In genomic region chr11:114260077-114260476, GRCh38 we compare ENCODE assay signal across 14 cellular contexts. TPM values are rescaled to one million over a fixed set of nuclear protein-coding genes. Genes with fewer than 3 reads are reported as not detected.
DNase-seq lines count a peak whose midpoint lies in the region; ATAC-seq, FAIRE-seq and TF ChIP-seq lines count a peak whose summit lies in the region.
"Had no signal": no experiment of that assay in that cellular context is flagged by ENCODE, and none has a peak within 500 bp of the region (broad histone marks: within the 10 kb centered on the region; RNA-seq: fewer than 3 reads in every experiment).

No MANE protein-coding gene starts in this region.

- H3K36me3 ChIP-seq in right lobe of liver (no peaks in the 10 kb centered on the region), HepG2 (replicated peaks in 1 of 2; ENCODE audit: control insufficient read depth in 1 of 2, insufficient read depth in 2 of 2, low read length in 2 of 2) (no peaks in the 10 kb centered on the region), psoas muscle (ENCODE audit: insufficient read depth in 1 of 2, low read depth in 1 of 2) (no peaks in the 10 kb centered on the region), uterus (no peaks in the 10 kb centered on the region), kidney (ENCODE audit: control insufficient read depth in 1 of 2, insufficient read depth in 2 of 2, low read length in 2 of 2) (no peaks in the 10 kb centered on the region)
- H3K36me3 ChIP-seq: WERI-Rb-1 had no signal

- H3K4me3 ChIP-seq in right lobe of liver (no peak overlapping the region), HepG2 (replicated peaks in 1 of 3; ENCODE audit: insufficient read depth in 1 of 3, low read depth in 2 of 3, low read length in 3 of 3) (no peak overlapping the region), coronary artery (peak overlapping the region; percentile 19), psoas muscle (no peak overlapping the region), uterus (no peak overlapping the region), kidney (ENCODE audit: low read length in 2 of 2) (no peak overlapping the region)

- TF ChIP-seq EP300 in HepG2 (IDR thresholded peaks at IDR 0.05; ENCODE audit: low read depth in 2 of 2, low read length in 2 of 2): no peak
- no peak for TF ChIP-seq EP300 in HepG2 (CRISPR knock-in tag; IDR thresholded peaks at IDR 0.05; ENCODE audit: borderline replicate concordance)

- ATAC-seq in right lobe of liver (no peak), HepG2 (no peak), psoas muscle (no peak), GM19023 (IDR thresholded peaks at IDR 0.05; ENCODE audit: unreplicated experiment) (no peak)
- ATAC-seq: activated naive CD8-positive, alpha-beta T cell treated with anti-CD3 and anti-CD28 coated beads, Interleukin-2, amount 50 U/mL, for 24 hours; stimulated activated naive CD8-positive, alpha-beta T cell treated with anti-CD3 and anti-CD28 coated beads, Interleukin-15, Interleukin-2, amounts not matched to agents 100 U/mL and 50 U/mL, for 24 hours had no signal

- H3K9ac ChIP-seq in HepG2 (ENCODE audit: insufficient read depth, low read depth, low read length) (no peak overlapping the region), kidney (ENCODE audit: low read length in 2 of 2) (no peak overlapping the region)

- TF ChIP-seq POLR2A in right lobe of liver (IDR thresholded peaks at IDR 0.05): no peak
- TF ChIP-seq POLR2A in HepG2 (IDR thresholded peaks at IDR 0.05; ENCODE audit: insufficient read depth in 1 of 2, low read depth in 2 of 2, low read length in 2 of 2): no peak
- TF ChIP-seq POLR2A in uterus (IDR thresholded peaks at IDR 0.05): no peak

- no peaks in the 10 kb centered on the region for H4K20me1 ChIP-seq in HepG2 (ENCODE audit: insufficient read depth, low read length)

- POLR2A ChIA-PET in HepG2 (lab: Yijun Ruan, JAX): no interaction called here

- no peak overlapping the region for H3K4me2 ChIP-seq in HepG2 (ENCODE audit: low read depth, low read length)

- TF ChIP-seq RAD21 in HepG2 (CRISPR knock-in tag; IDR thresholded peaks at IDR 0.05): no peak

- H3K4me1 ChIP-seq in right lobe of liver (peaks cover 0 to 72% (median 36%) of the 10 kb centered on the region in 4 donors), HepG2 (ENCODE audit: insufficient read depth, low read length) (peaks cover 16% of the 10 kb centered on the region), psoas muscle (peaks cover 56% of the 10 kb centered on the region), uterus (peaks cover 0 to 5% of the 10 kb centered on the region in 2 donors), kidney (ENCODE audit: control insufficient read depth in 1 of 2, insufficient read depth in 1 of 2, low read depth in 1 of 2, low read length in 2 of 2) (peaks cover 5 to 15% of the 10 kb centered on the region in 2 donors)

- H3K27me3 ChIP-seq in right lobe of liver (no peaks in the 10 kb centered on the region), HepG2 (ENCODE audit: control insufficient read depth in 1 of 2, insufficient read depth in 2 of 2, low read length in 2 of 2) (peaks cover 4 to 27% of the 10 kb centered on the region in 2 experiments; a peak in 3 of 5 replicates), psoas muscle (ENCODE audit: insufficient read depth in 3 of 3, low read length in 2 of 3) (no peaks in the 10 kb centered on the region), uterus (no peaks in the 10 kb centered on the region)

- FAIRE-seq in HepG2 (lab: Jason Lieb, UNC) (no peak), kidney (lab: Jason Lieb, UNC) (no peak)

- CTCF ChIA-PET in HepG2 (lab: Yijun Ruan, JAX; ENCODE audit: low intra/inter-chr PET ratio, low total read pairs): interaction anchor here (1.9 to 4.1 kb wide), 3 partner anchors 224 to 364 kb away, joined by 9 to 46 read pairs (median 34); no protein-coding TSS in a partner anchor

- no peak for DNase-seq in right lobe of liver
- no peak for DNase-seq in HepG2 (ENCODE audit: low spot score)
- no peak for DNase-seq in coronary artery (ENCODE audit: low spot score)
- DNase-seq in psoas muscle: peak in 1 of 2 donors; percentile 56
- no peak for DNase-seq in uterus
- DNase-seq in HT-29 (ENCODE audit: low spot score): no peak
- no peak for DNase-seq in kidney
- DNase-seq: activated naive CD8-positive, alpha-beta T cell treated with anti-CD3 and anti-CD28 coated beads, Interleukin-2, amount 50 U/mL, for 24 hours; Caco-2; HFFc6; NCI-H1694 treated with DMSO at 0.1 percent for 48 hours; stimulated activated naive CD8-positive, alpha-beta T cell treated with anti-CD3 and anti-CD28 coated beads, Interleukin-15, Interleukin-2, amounts not matched to agents 100 U/mL and 50 U/mL, for 24 hours; WERI-Rb-1 had no signal

- intact Hi-C loops in right lobe of liver (cut with DNase I) (loop anchor here (2.0 to 10.0 kb wide), 4 partner anchors 235 to 363 kb away; no protein-coding TSS in a partner anchor), HepG2 (cut with micrococcal nuclease; ENCODE audit: unreplicated experiment) (loop anchor here (10.0 kb wide), 1 partner anchor 75 kb away; no protein-coding TSS in a partner anchor), psoas muscle (cut with DNase I) (loop anchor here (5.0 kb wide), 4 partner anchors 228 to 458 kb away; no protein-coding TSS in a partner anchor), uterus (cut with DNase I; ENCODE audit: low total_unique reads) (loop anchor here (5.0 to 10.0 kb wide), 3 partner anchors 203 to 265 kb away; partner anchors contain the start of gene ZBTB16), kidney (cut with DNase I) (loop anchor here (5.0 to 10.0 kb wide), 3 partner anchors 225 to 365 kb away; no protein-coding TSS in a partner anchor)

- H3K9me3 ChIP-seq in right lobe of liver: no peaks in the 10 kb centered on the region
- H3K9me3 ChIP-seq in HepG2 (ENCODE audit: low read length): no peaks in the 10 kb centered on the region
- no peaks in the 10 kb centered on the region for H3K9me3 ChIP-seq in psoas muscle
- no peaks in the 10 kb centered on the region for H3K9me3 ChIP-seq in uterus
- no peaks in the 10 kb centered on the region for H3K9me3 ChIP-seq in kidney (ENCODE audit: control insufficient read depth in 1 of 2, low read length in 2 of 2)
- H3K9me3 ChIP-seq: Caco-2 had no signal

- H3K27ac ChIP-seq in right lobe of liver (peak overlapping the region in 2 of 3 donors; percentile 41 to 77), HepG2 (ENCODE audit: extremely low read length, insufficient read depth, low read length) (no peak overlapping the region), coronary artery (peak overlapping the region; percentile 78 to 89), psoas muscle (peak overlapping the region; percentile 89), uterus (peak overlapping the region; percentile 92 to 93), kidney (ENCODE audit: low read depth in 2 of 2, low read length in 2 of 2) (no peak overlapping the region)
- H3K27ac ChIP-seq: WERI-Rb-1 had no signal

- no peaks in the 10 kb centered on the region for H3K79me2 ChIP-seq in HepG2 (ENCODE audit: insufficient read depth, low read length)

- in situ Hi-C loops in HepG2 (cut with HindIII; ENCODE audit: extremely low pct_ligation_motif_present, low pct_unique_long_range_greater_than_20kb): loop anchor here (5.0 to 25.0 kb wide), 4 partner anchors 223 to 448 kb away; no protein-coding TSS in a partner anchor

- TF ChIP-seq CTCF in right lobe of liver (IDR thresholded peaks at IDR 0.05) (no peak), HepG2 (CRISPR knock-in tag; IDR thresholded peaks at IDR 0.05) (no peak), coronary artery (IDR thresholded peaks at IDR 0.05) (no peak), psoas muscle (IDR thresholded peaks at IDR 0.05) (no peak), uterus (IDR thresholded peaks at IDR 0.05) (no peak), kidney (IDR thresholded peaks at IDR 0.05; ENCODE audit: borderline replicate concordance, extremely low read depth, insufficient read depth) (no peak)

- 66% methylated on average over 4 of the region's 6 CpGs for WGBS in right lobe of liver (ENCODE audit: insufficient coverage, low coverage, low lambda C conversion rate, missing lambda C conversion rate)
- 67% methylated on average over 3 of the region's 6 CpGs for WGBS in HepG2 (ENCODE audit: low lambda C conversion rate)
- WGBS in psoas muscle, 3 donors: 79 to 89% (median 83%) methylated on average over 6 of the region's 6 CpGs

- no peak overlapping the region for H2AFZ ChIP-seq in HepG2 (ENCODE audit: low read length)

- BruUV-seq in HepG2 (replicated peaks; lab: Mats Ljungman, UMichigan): no TSS peak

TF ChIP-seq in HepG2, 621 proteins besides CTCF, POLR2A, EP300 and RAD21 (continues in another document):
- no peak for TF ChIP-seq DMAP1 (CRISPR knock-in tag; IDR thresholded peaks at IDR 0.05)

RNA-seq across cellular contexts. Expression of gene NNMT, which starts 36.1 kb away (rescaled TPM):
- 1,000 to 10,000 TPM in 4 of 6 experiments, 100 to 1,000 TPM in 2; 634 to 3,368 (median 2,270) TPM for total RNA-seq in right lobe of liver
- not detected in 2 replicates for total RNA-seq in HepG2 (2016; rRNA removed; fragmentation: Illumina TruSeq; extraction: Trizol)
- total RNA-seq in HepG2 (2016; cell fraction: cytosol; rRNA removed; fragmentation: Illumina TruSeq; extraction: Trizol; ENCODE audit: low read depth): not detected in 2 replicates
- not detected in 2 replicates for total RNA-seq in HepG2 (2016; cell fraction: insoluble cytoplasmic fraction; rRNA removed; fragmentation: Illumina TruSeq; extraction: Trizol)
- not detected in 2 replicates for total RNA-seq in HepG2 (2016; cell fraction: membrane; rRNA removed; fragmentation: Illumina TruSeq; extraction: Trizol)
- total RNA-seq in HepG2 (2016; cell fraction: nucleus; rRNA removed; fragmentation: Illumina TruSeq; extraction: Trizol): not detected in 2 replicates
- 0.13 TPM in 1 of 2 replicates, not detected in the other for polyA plus RNA-seq in HepG2 (2011; rRNA removed)
- 0.21 TPM in 1 of 2 replicates, not detected in the other for polyA plus RNA-seq in HepG2 (2011; cell fraction: cytosol; rRNA removed)
- polyA plus RNA-seq in HepG2 (2011; cell fraction: nucleus; rRNA removed): not detected in 2 replicates
- polyA plus RNA-seq in HepG2 (2012): not detected in 2 replicates
- not detected in 2 replicates for polyA plus RNA-seq in HepG2 (2016; cell fraction: cytosol; fragmentation: Illumina TruSeq; extraction: Trizol; ENCODE audit: low read depth)
- polyA plus RNA-seq in HepG2 (2016; cell fraction: insoluble cytoplasmic fraction; fragmentation: Illumina TruSeq; extraction: Trizol; ENCODE audit: low read depth): not detected in 2 replicates
- polyA plus RNA-seq in HepG2 (2016; cell fraction: membrane; fragmentation: Illumina TruSeq; extraction: Trizol; ENCODE audit: low read depth): not detected in 2 replicates
- polyA plus RNA-seq in HepG2 (2016; cell fraction: nucleus; fragmentation: Illumina TruSeq; extraction: Trizol; ENCODE audit: insufficient read depth, low read depth): not detected in 2 replicates
- 129 TPM in 1 of 2 replicates, not detected in the other for polyA minus RNA-seq in HepG2 (2011; rRNA and poly(A)+ RNA removed; ENCODE audit: low replicate concordance)
- 1.6 and 1.8 TPM in 2 replicates for polyA minus RNA-seq in HepG2 (2011; cell fraction: cytosol; rRNA and poly(A)+ RNA removed)
- 1.4 and 1.5 TPM in 2 replicates for polyA minus RNA-seq in HepG2 (2011; cell fraction: nucleus; rRNA and poly(A)+ RNA removed)
- total RNA-seq in psoas muscle: 1,000 to 10,000 TPM in 1 of 4 donors, 100 to 1,000 TPM in 3; 165 to 2,602 (median 604) TPM
- 1,000 to 10,000 TPM in 2 of 3 donors, 100 to 1,000 TPM in 1; 649 to 3,089 (median 1,851) TPM for polyA plus RNA-seq in psoas muscle
- 100 to 1,000 TPM in 2 of 4 donors, 10 to 100 TPM in 1, 1 to 10 TPM in 1; 4.6 to 362 (median 116) TPM for total RNA-seq in uterus
- total RNA-seq in HT-29 (2014; rRNA removed; shearing (Covaris generic)): 60.2 and 91.4 TPM in 2 replicates
- total RNA-seq in kidney: 1,451 TPM
- polyA plus RNA-seq in kidney (ENCODE audit: insufficient read depth, low read depth, low replicate concordance): 91.9 TPM

Comparison
In these comparisons a context has a peak if more than half of its experiments do, and no peak if none do; other contexts are left out.
1. H3K27ac ChIP-seq: peak in right lobe of liver (2 of 3), coronary artery (2 of 2), psoas muscle (single experiment) and uterus (2 of 2); none in HepG2 (single experiment) and kidney (0 of 2).
2. RNA of gene NNMT, which starts 36.1 kb away (total RNA-seq): 634 to 3,368 TPM in right lobe of liver, 1,451 TPM in kidney (single experiment), 165 to 2,602 TPM in psoas muscle, 4.6 to 362 TPM in uterus and 60.2 to 91.4 TPM in HT-29; not detected in HepG2; every median in the first group is over 4 times any median in the second.